ENCODE assay signal across 28 cellular contexts in genomic region chr5:78234804-78235203, GRCh38.
"Had no signal": no experiment of that assay in that cellular context is flagged by ENCODE, and none has a peak within 500 bp of the region (broad histone marks: within the 10 kb centered on the region; RNA-seq: fewer than 3 reads in every experiment).

No MANE protein-coding gene starts in this region.

- H3K9me3 ChIP-seq: left lung, lower lobe of right lung, ovary, right atrium auricular region, right lobe of liver, testis, thyroid gland, transverse colon, upper lobe of left lung, vagina had no signal

- H3K4me3 ChIP-seq: left lung, lower lobe of right lung, ovary, right atrium auricular region, right lobe of liver, smooth muscle cell, testis, thyroid gland, transverse colon, upper lobe of left lung, vagina had no signal

- H3K27ac Mint-ChIP-seq: nephron; stimulated activated memory B cell treated with anti-CD40 and anti-IgM and Interleukin-4, amounts not matched to agents 10 μg/mL and 1 μg/mL and 100 μg/mL, for 72 hours; stimulated activated naive CD8-positive, alpha-beta T cell treated with anti-CD3 and anti-CD28 coated beads, Interleukin-15, amount 100 ng/mL, for 72 hours had no signal

- H3K27ac ChIP-seq: left lung, lower lobe of right lung, ovary, right atrium auricular region, right lobe of liver, thyroid gland, transverse colon, upper lobe of left lung, vagina had no signal

- H3K27me3 Mint-ChIP-seq: naive thymus-derived CD8-positive, alpha-beta T cell; progenitor cell of endocrine pancreas; stimulated activated memory B cell treated with anti-CD40 and anti-IgM and Interleukin-4, amounts not matched to agents 10 μg/mL and 1 μg/mL and 100 μg/mL, for 72 hours; stimulated activated naive CD8-positive, alpha-beta T cell treated with anti-CD3 and anti-CD28 coated beads, Interleukin-15, amount 100 ng/mL, for 72 hours had no signal

- H3K4me1 Mint-ChIP-seq: nephron; neural crest cell; stimulated activated memory B cell treated with anti-CD40 and anti-IgM and Interleukin-4, amounts not matched to agents 10 μg/mL and 1 μg/mL and 100 μg/mL, for 72 hours; stimulated activated naive CD8-positive, alpha-beta T cell treated with anti-CD3 and anti-CD28 coated beads, Interleukin-15, amount 100 ng/mL, for 72 hours had no signal

- DNase-seq: hippocampal formation; immature natural killer cell; kidney; left colon; left lung; lower lobe of right lung; mesenchymal stem cell; naive thymus-derived CD8-positive, alpha-beta T cell; nucleus accumbens; ovary; right lobe of liver; stimulated activated CD4-positive, alpha-beta T cell treated with anti-CD3 and anti-CD28 coated beads, Interleukin-1b, Interleukin-23, amount 100 ng/mL, for 48 hours; stimulated activated CD4-positive, alpha-beta T cell treated with anti-CD3 and anti-CD28 coated beads, Interleukin-2, amount 100 ng/mL, for 48 hours; stimulated activated CD4-positive, alpha-beta T cell treated with anti-CD3 and anti-CD28 coated beads, Interleukin-4, amount 100 ng/mL, for 4 hours; stimulated activated CD8-positive, alpha-beta memory T cell treated with anti-CD3 and anti-CD28 coated beads, Interleukin-4, amount 100 ng/mL, for 48 hours; stimulated activated naive CD4-positive, alpha-beta T cell treated with Interleukin-2 at 50 U/mL for 16 hours; stimulated activated naive CD8-positive, alpha-beta T cell treated with anti-CD3 and anti-CD28 coated beads, Interleukin-15, amount 100 ng/mL, for 72 hours; testis; thyroid gland; transverse colon; upper lobe of left lung had no signal

- H3K27me3 ChIP-seq: left lung, ovary, right atrium auricular region, right lobe of liver, testis, thyroid gland, transverse colon, upper lobe of left lung, vagina had no signal

- H3K9me3 Mint-ChIP-seq: immature natural killer cell; naive thymus-derived CD8-positive, alpha-beta T cell; stimulated activated memory B cell treated with anti-CD40 and anti-IgM and Interleukin-4, amounts not matched to agents 10 μg/mL and 1 μg/mL and 100 μg/mL, for 72 hours; stimulated activated naive CD8-positive, alpha-beta T cell treated with anti-CD3 and anti-CD28 coated beads, Interleukin-15, amount 100 ng/mL, for 72 hours had no signal

- H3K4me2 ChIP-seq: smooth muscle cell had no signal

- H3K36me3 ChIP-seq: lower lobe of right lung, ovary, right atrium auricular region, right lobe of liver, thyroid gland, transverse colon, vagina had no signal

- ATAC-seq: left colon; left lung; lower lobe of right lung; naive thymus-derived CD8-positive, alpha-beta T cell; stimulated activated memory B cell treated with anti-CD40 and anti-IgM and Interleukin-4, amounts not matched to agents 10 μg/mL and 1 μg/mL and 100 μg/mL, for 72 hours; stimulated activated naive CD8-positive, alpha-beta T cell treated with anti-CD3 and anti-CD28 coated beads, Interleukin-15, amount 100 ng/mL, for 72 hours had no signal

- H3K4me3 Mint-ChIP-seq: immature natural killer cell; naive thymus-derived CD8-positive, alpha-beta T cell; nephron; neural crest cell; stimulated activated memory B cell treated with anti-CD40 and anti-IgM and Interleukin-4, amounts not matched to agents 10 μg/mL and 1 μg/mL and 100 μg/mL, for 72 hours; stimulated activated naive CD8-positive, alpha-beta T cell treated with anti-CD3 and anti-CD28 coated beads, Interleukin-15, amount 100 ng/mL, for 72 hours had no signal

- FAIRE-seq: kidney had no signal

- H3K4me1 ChIP-seq: left lung, lower lobe of right lung, right atrium auricular region, right lobe of liver, thyroid gland, transverse colon, upper lobe of left lung, vagina had no signal
